In the genomic region with DNA sequence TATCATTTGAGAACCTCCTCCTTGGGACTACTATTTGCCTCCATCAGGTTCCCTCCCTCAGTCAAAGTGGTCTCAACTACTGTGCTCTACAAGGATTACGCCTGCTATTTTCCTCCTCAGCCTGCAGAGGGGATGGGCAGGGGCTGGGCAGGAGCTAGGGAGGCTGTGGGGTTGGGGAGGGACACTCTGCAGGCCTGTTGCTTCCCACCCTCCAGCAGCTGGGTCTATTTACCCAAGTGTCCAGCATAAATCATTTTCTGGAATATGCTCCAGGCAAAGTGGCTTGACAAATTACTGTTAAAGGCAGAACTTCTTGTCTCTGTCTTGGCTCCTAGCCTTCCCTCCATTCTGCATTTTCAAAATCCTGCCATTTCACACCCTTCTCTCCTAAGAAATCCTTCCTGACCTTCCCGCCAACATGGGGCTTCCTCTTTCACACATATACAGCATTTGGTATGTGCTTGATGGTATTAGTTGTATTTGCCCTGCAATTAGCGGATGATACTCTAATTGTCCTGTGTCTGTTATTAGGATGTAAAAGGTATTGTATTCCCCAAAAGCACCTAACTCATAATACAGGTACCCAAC, we compare ENCODE assay signal across 1 cellular context.
TF ChIP-seq lines count a peak whose summit lies in the region.

No MANE protein-coding gene starts in this region.

TF ChIP-seq in GM23338, 12 proteins besides CTCF, POLR2A, EP300 and RAD21 (continued from another document):
- TF ChIP-seq JUNB (IDR thresholded peaks at IDR 0.05; ENCODE audit: unreplicated experiment) (no peak), STAT1 (IDR thresholded peaks at IDR 0.05; ENCODE audit: unreplicated experiment) (no peak)
- TF ChIP-seq, protein P1, sequence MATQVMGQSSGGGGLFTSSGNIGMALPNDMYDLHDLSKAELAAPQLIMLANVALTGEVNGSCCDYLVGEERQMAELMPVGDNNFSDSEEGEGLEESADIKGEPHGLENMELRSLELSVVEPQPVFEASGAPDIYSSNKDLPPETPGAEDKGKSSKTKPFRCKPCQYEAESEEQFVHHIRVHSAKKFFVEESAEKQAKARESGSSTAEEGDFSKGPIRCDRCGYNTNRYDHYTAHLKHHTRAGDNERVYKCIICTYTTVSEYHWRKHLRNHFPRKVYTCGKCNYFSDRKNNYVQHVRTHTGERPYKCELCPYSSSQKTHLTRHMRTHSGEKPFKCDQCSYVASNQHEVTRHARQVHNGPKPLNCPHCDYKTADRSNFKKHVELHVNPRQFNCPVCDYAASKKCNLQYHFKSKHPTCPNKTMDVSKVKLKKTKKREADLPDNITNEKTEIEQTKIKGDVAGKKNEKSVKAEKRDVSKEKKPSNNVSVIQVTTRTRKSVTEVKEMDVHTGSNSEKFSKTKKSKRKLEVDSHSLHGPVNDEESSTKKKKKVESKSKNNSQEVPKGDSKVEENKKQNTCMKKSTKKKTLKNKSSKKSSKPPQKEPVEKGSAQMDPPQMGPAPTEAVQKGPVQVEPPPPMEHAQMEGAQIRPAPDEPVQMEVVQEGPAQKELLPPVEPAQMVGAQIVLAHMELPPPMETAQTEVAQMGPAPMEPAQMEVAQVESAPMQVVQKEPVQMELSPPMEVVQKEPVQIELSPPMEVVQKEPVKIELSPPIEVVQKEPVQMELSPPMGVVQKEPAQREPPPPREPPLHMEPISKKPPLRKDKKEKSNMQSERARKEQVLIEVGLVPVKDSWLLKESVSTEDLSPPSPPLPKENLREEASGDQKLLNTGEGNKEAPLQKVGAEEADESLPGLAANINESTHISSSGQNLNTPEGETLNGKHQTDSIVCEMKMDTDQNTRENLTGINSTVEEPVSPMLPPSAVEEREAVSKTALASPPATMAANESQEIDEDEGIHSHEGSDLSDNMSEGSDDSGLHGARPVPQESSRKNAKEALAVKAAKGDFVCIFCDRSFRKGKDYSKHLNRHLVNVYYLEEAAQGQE (IDR thresholded peaks at IDR 0.05; ENCODE audit: unreplicated experiment): no peak
- TF ChIP-seq, protein P2, sequence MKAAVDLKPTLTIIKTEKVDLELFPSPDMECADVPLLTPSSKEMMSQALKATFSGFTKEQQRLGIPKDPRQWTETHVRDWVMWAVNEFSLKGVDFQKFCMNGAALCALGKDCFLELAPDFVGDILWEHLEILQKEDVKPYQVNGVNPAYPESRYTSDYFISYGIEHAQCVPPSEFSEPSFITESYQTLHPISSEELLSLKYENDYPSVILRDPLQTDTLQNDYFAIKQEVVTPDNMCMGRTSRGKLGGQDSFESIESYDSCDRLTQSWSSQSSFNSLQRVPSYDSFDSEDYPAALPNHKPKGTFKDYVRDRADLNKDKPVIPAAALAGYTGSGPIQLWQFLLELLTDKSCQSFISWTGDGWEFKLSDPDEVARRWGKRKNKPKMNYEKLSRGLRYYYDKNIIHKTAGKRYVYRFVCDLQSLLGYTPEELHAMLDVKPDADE (IDR thresholded peaks at IDR 0.05): no peak
